ENCODE assay signal across 18 cellular contexts in genomic region chr19:33306191-33306590, GRCh38. TPM values are rescaled to one million over a fixed set of nuclear protein-coding genes. Genes with fewer than 3 reads are reported as not detected.
DNase-seq lines count a peak whose midpoint lies in the region; TF ChIP-seq lines count a peak whose summit lies in the region.
"Had no signal": no experiment of that assay in that cellular context is flagged by ENCODE, and none has a peak within 500 bp of the region (broad histone marks: within the 10 kb centered on the region; RNA-seq: fewer than 3 reads in every experiment).

No MANE protein-coding gene starts in this region.

- no peak overlapping the region for H3K4me2 ChIP-seq in PC-9

- H3K79me2 ChIP-seq in PC-9 (ENCODE audit: low read depth): no peaks in the 10 kb centered on the region

- no TSS peak for BruUV-seq in Caco-2 (replicated peaks; lab: Mats Ljungman, UMichigan)
- BruUV-seq in PC-9 (replicated peaks; lab: Mats Ljungman, UMichigan): no TSS peak

- peak overlapping the region; percentile 52 for H3K27ac Mint-ChIP-seq in Caco-2 (ENCODE audit: unreplicated experiment)
- no peak overlapping the region for H3K27ac Mint-ChIP-seq in neural crest cell (ENCODE audit: unreplicated experiment)
- peak overlapping the region; percentile 43 for H3K27ac Mint-ChIP-seq in type B pancreatic cell
- no peak overlapping the region for H3K27ac Mint-ChIP-seq in progenitor cell of endocrine pancreas

- H3K9me2 ChIP-seq in PC-9 (ENCODE audit: insufficient read depth): no peaks in the 10 kb centered on the region

- H3K4me3 ChIP-seq in Caco-2 (ENCODE audit: low read depth, low read length): no peak overlapping the region
- peak overlapping the region in 1 of 2 donors; percentile 36 for H3K4me3 ChIP-seq in duodenal mucosa (ENCODE audit: low read depth in 1 of 2, low read length in 2 of 2)
- no peak overlapping the region for H3K4me3 ChIP-seq in PC-9
- H3K4me3 ChIP-seq: MG63 had no signal

- H3K27me3 Mint-ChIP-seq in Caco-2 (ENCODE audit: insufficient read depth, unreplicated experiment) (no peaks in the 10 kb centered on the region), neural crest cell (ENCODE audit: low read depth) (peaks cover 32% of the 10 kb centered on the region), type B pancreatic cell (peaks cover 26% of the 10 kb centered on the region), progenitor cell of endocrine pancreas (peaks cover 3% of the 10 kb centered on the region)

- H3K27me3 ChIP-seq in Caco-2 (replicated peaks; ENCODE audit: control insufficient read depth, insufficient read depth, low read length) (no peaks in the 10 kb centered on the region), duodenal mucosa (ENCODE audit: control insufficient read depth in 1 of 2, insufficient read depth in 2 of 2, low read length in 2 of 2) (no peaks in the 10 kb centered on the region), PC-9 (ENCODE audit: insufficient read depth, low read depth) (no peaks in the 10 kb centered on the region)

- peaks cover 3% of the 10 kb centered on the region for H3K36me3 ChIP-seq in Caco-2 (ENCODE audit: control insufficient read depth, insufficient read depth, low read length)
- no peaks in the 10 kb centered on the region for H3K36me3 ChIP-seq in duodenal mucosa (ENCODE audit: control insufficient read depth in 1 of 2, insufficient read depth in 2 of 2, low read length in 2 of 2)
- H3K36me3 ChIP-seq in PC-9 (ENCODE audit: low read depth): no peaks in the 10 kb centered on the region
- H3K36me3 ChIP-seq: MG63 had no signal

- H3K4me1 Mint-ChIP-seq in Caco-2 (ENCODE audit: low read depth, unreplicated experiment): peaks cover 38% of the 10 kb centered on the region
- H3K4me1 Mint-ChIP-seq in neural crest cell: no peaks in the 10 kb centered on the region
- H3K4me1 Mint-ChIP-seq in type B pancreatic cell (ENCODE audit: unreplicated experiment): peaks cover 13% of the 10 kb centered on the region
- H3K4me1 Mint-ChIP-seq in progenitor cell of endocrine pancreas (ENCODE audit: low read depth): peaks cover 28% of the 10 kb centered on the region

- peaks cover 16% of the 10 kb centered on the region for H3K9me3 Mint-ChIP-seq in Caco-2 (ENCODE audit: unreplicated experiment)
- no peaks in the 10 kb centered on the region for H3K9me3 Mint-ChIP-seq in neural crest cell
- no peaks in the 10 kb centered on the region for H3K9me3 Mint-ChIP-seq in type B pancreatic cell
- H3K9me3 Mint-ChIP-seq in progenitor cell of endocrine pancreas (ENCODE audit: low read depth): no peaks in the 10 kb centered on the region

- CTCF ChIA-PET in Caco-2 (lab: Charles Lee) (no interaction called here), PC-9 (lab: Charles Lee) (no interaction called here)

- DNase-seq in Caco-2 (no peak), neural crest cell (ENCODE audit: low read depth, low spot score) (no peak), type B pancreatic cell (ENCODE audit: extremely low spot score, unreplicated experiment) (peak; percentile 27), retina (no peak), SIG-M5 (lab: John Stamatoyannopoulos, UW) (no peak), PC-9 (no peak), progenitor cell of endocrine pancreas (ENCODE audit: low spot score, unreplicated experiment) (no peak)
- DNase-seq: H7; Kasumi-1; MG63; NCI-H1092; NCI-H1436 treated with DMSO at 0.1 percent for 48 hours; NCI-H2029 treated with DMSO at 0.1 percent for 48 hours; NCI-H2171 treated with DMSO at 0.1 percent for 48 hours; NCI-H446 treated with DMSO at 0.1 percent for 48 hours; NK-92 treated with Interleukin-12 subunit alpha and Interleukin-12 subunit beta, amount 100 ng/mL, for 24 hours; RPMI8226 had no signal

- no peak overlapping the region for H3K27ac ChIP-seq in duodenal mucosa (ENCODE audit: low read depth, low read length)
- H3K27ac ChIP-seq in PC-9: no peak overlapping the region

- peak overlapping the region; percentile 31 to 52 for H3K9ac ChIP-seq in duodenal mucosa (ENCODE audit: low read depth in 1 of 2, low read length in 2 of 2)

- peaks cover 13% of the 10 kb centered on the region for H3K36me3 Mint-ChIP-seq in Caco-2 (ENCODE audit: insufficient read depth, unreplicated experiment)
- H3K36me3 Mint-ChIP-seq in neural crest cell (ENCODE audit: low read depth): no peaks in the 10 kb centered on the region
- no peaks in the 10 kb centered on the region for H3K36me3 Mint-ChIP-seq in type B pancreatic cell
- no peaks in the 10 kb centered on the region for H3K36me3 Mint-ChIP-seq in progenitor cell of endocrine pancreas (ENCODE audit: insufficient read depth)

- no peaks in the 10 kb centered on the region for H3K9me3 ChIP-seq in Caco-2
- H3K9me3 ChIP-seq in duodenal mucosa (ENCODE audit: control insufficient read depth in 1 of 2, low read length in 2 of 2): no peaks in the 10 kb centered on the region
- no peaks in the 10 kb centered on the region for H3K9me3 ChIP-seq in PC-9 (ENCODE audit: insufficient read depth, low read depth)
- H3K9me3 ChIP-seq: MG63 had no signal

- TF ChIP-seq CTCF in Caco-2 (IDR thresholded peaks at IDR 0.05; ENCODE audit: insufficient read depth in 1 of 2, low read depth in 1 of 2, low read length in 1 of 2, severe bottlenecking in 1 of 2, unreplicated experiment in 1 of 2) (no peak), neural crest cell (conservative IDR thresholded peaks at IDR 0.05) (no peak), type B pancreatic cell (conservative IDR thresholded peaks at IDR 0.05) (no peak), PC-9 (conservative IDR thresholded peaks at IDR 0.05) (no peak), progenitor cell of endocrine pancreas (IDR thresholded peaks at IDR 0.05; ENCODE audit: unreplicated experiment) (no peak)

- no peaks in the 10 kb centered on the region for H3F3A ChIP-seq in PC-9 (ENCODE audit: insufficient read depth, low read depth)

- H3K4me1 ChIP-seq in Caco-2: peaks cover 32% of the 10 kb centered on the region
- H3K4me1 ChIP-seq in duodenal mucosa (ENCODE audit: control insufficient read depth in 1 of 2, insufficient read depth in 2 of 2, low read length in 2 of 2): peaks cover 32 to 50% of the 10 kb centered on the region in 2 donors
- peaks cover 1% of the 10 kb centered on the region for H3K4me1 ChIP-seq in PC-9 (replicated peaks; ENCODE audit: insufficient read depth)

- POLR2A ChIA-PET in Caco-2 (lab: Charles Lee) (interaction anchor here (0.7 to 1.3 kb wide), 3 partner anchors 41 to 97 kb away, joined by 3 to 5 read pairs (median 4); partner anchors contain the start of gene CEBPG), PC-9 (lab: Charles Lee; ENCODE audit: unreplicated experiment) (no interaction called here)

- intact Hi-C loops in Caco-2 (cut with micrococcal nuclease; ENCODE audit: unreplicated experiment) (no loop called here), PC-9 (cut with micrococcal nuclease; ENCODE audit: unreplicated experiment) (loop anchor here (10.0 kb wide), 1 partner anchor 131 kb away; no protein-coding TSS in a partner anchor)

- H3K4me3 Mint-ChIP-seq in Caco-2 (ENCODE audit: unreplicated experiment) (no peak overlapping the region), neural crest cell (peak overlapping the region; percentile 28), type B pancreatic cell (peak overlapping the region; percentile 17), progenitor cell of endocrine pancreas (ENCODE audit: low read depth) (no peak overlapping the region)

- H4K20me1 ChIP-seq in PC-9 (ENCODE audit: insufficient read depth): no peaks in the 10 kb centered on the region

- no peak overlapping the region for H2AFZ ChIP-seq in PC-9

RNA-seq across cellular contexts. Expression of gene CEBPA, which starts 3.9 kb away (rescaled TPM):
- total RNA-seq in Caco-2 (2022) (97.9 and 110 TPM in 2 replicates), neural crest cell (1.5 and 1.7 TPM in 2 replicates), type B pancreatic cell (ENCODE audit: low replicate concordance) (24.4 and 50.4 TPM in 2 replicates), PC-9 (2021) (8.9 and 9.2 TPM in 2 replicates), progenitor cell of endocrine pancreas (12.3 and 12.5 TPM in 2 replicates)

Comparison
In these comparisons a context has a peak if more than half of its experiments do, and no peak if none do; other contexts are left out.
1. H3K27ac Mint-ChIP-seq: peak in Caco-2 (single experiment) and type B pancreatic cell (single experiment); none in neural crest cell (single experiment) and progenitor cell of endocrine pancreas (single experiment).
2. H3K4me3 Mint-ChIP-seq: peak in neural crest cell (single experiment) and type B pancreatic cell (single experiment); none in Caco-2 (single experiment) and progenitor cell of endocrine pancreas (single experiment).